In genomic region chr6:46799657-46800056, GRCh38 we compare ENCODE assay signal across 2 cellular contexts.
TF ChIP-seq lines count a peak whose summit lies in the region.

No MANE protein-coding gene starts in this region.

TF ChIP-seq in HEK293T, 16 proteins besides CTCF, POLR2A, EP300 and RAD21:
- peak; percentile 70 for TF ChIP-seq PKNOX1 (IDR thresholded peaks at IDR 0.05)
- TF ChIP-seq TARDBP (IDR thresholded peaks at IDR 0.05), result no peak
- TF ChIP-seq SUZ12 (IDR thresholded peaks at IDR 0.05), result no peak

TF ChIP-seq in WTC11, 78 proteins besides CTCF, POLR2A, EP300 and RAD21:
- TF ChIP-seq ZNF281 (CRISPR knock-in tag; IDR thresholded peaks at IDR 0.05) (no peak), ZNF423 (CRISPR knock-in tag; IDR thresholded peaks at IDR 0.05) (no peak), NFE2L1 (CRISPR knock-in tag; IDR thresholded peaks at IDR 0.05) (no peak), RELA (CRISPR knock-in tag; IDR thresholded peaks at IDR 0.05; ENCODE audit: borderline replicate concordance) (no peak), EMX1 (CRISPR knock-in tag; IDR thresholded peaks at IDR 0.05) (no peak), E2F4 (CRISPR knock-in tag; IDR thresholded peaks at IDR 0.05; ENCODE audit: borderline replicate concordance, low read depth) (no peak), ATF1 (CRISPR knock-in tag; IDR thresholded peaks at IDR 0.05) (no peak), TEAD4 (CRISPR knock-in tag; IDR thresholded peaks at IDR 0.05) (no peak), CREM (CRISPR knock-in tag; IDR thresholded peaks at IDR 0.05) (no peak), CREB1 (CRISPR knock-in tag; IDR thresholded peaks at IDR 0.05) (no peak), IRF1 (CRISPR knock-in tag; IDR thresholded peaks at IDR 0.05) (no peak), TCF7 (CRISPR knock-in tag; IDR thresholded peaks at IDR 0.05; ENCODE audit: low read depth) (no peak), E2F5 (CRISPR knock-in tag; IDR thresholded peaks at IDR 0.05) (no peak)
